ENCODE assay signal across 8 cellular contexts in genomic region chr16:1102921-1103648, GRCh38. TPM values are rescaled to one million over a fixed set of nuclear protein-coding genes. Genes with fewer than 3 reads are reported as not detected.
A peak's percentile ranks its signal among the peaks of the same experiment; 100 is the strongest.
DNase-seq lines count a peak whose midpoint lies in the region; ATAC-seq and TF ChIP-seq lines count a peak whose summit lies in the region.

No MANE protein-coding gene starts in this region.

- peak overlapping the region; percentile 80 for H2AFZ ChIP-seq in neuronal stem cell (ENCODE audit: low read length)

- peak; percentile 93 for DNase-seq in GM13976 (ENCODE audit: low spot score)
- peak; percentile 70 for DNase-seq in NCI-H69 (lab: John Stamatoyannopoulos, UW)
- peak; percentile 72 for DNase-seq in activated T-cell treated with anti-CD3 and anti-CD28 coated beads for 48 hours (ENCODE audit: low read depth)
- DNase-seq in fibroblast of pulmonary artery (ENCODE audit: low read depth) = peak; percentile 16
- peak; percentile 67 for DNase-seq in neuronal stem cell (ENCODE audit: low spot score)
- DNase-seq in testis = peak; percentile 79

- no peaks in the 10 kb centered on the region for H3K36me3 ChIP-seq in neuronal stem cell (replicated peaks in 1 of 2; ENCODE audit: control insufficient read depth in 2 of 2, insufficient read depth in 2 of 2, low read length in 2 of 2)
- H3K36me3 ChIP-seq in testis (ENCODE audit: low read depth, missing control alignments) = no peaks in the 10 kb centered on the region

- peak overlapping the region; percentile 17 for H4K8ac ChIP-seq in neuronal stem cell (ENCODE audit: low read depth, low read length)

- H3K27ac ChIP-seq in neuronal stem cell (replicated peaks; ENCODE audit: low read length) (no peak overlapping the region), testis (no peak overlapping the region)

- peak overlapping the region; percentile 89 for H2BK15ac ChIP-seq in neuronal stem cell (ENCODE audit: low read length)

- H4K91ac ChIP-seq in neuronal stem cell (ENCODE audit: low read depth, low read length, poor library complexity) = no peak overlapping the region

- no peaks in the 10 kb centered on the region for H3K9me3 ChIP-seq in neuronal stem cell (replicated peaks in 1 of 2; ENCODE audit: control insufficient read depth in 2 of 2, insufficient read depth in 1 of 2, low read depth in 1 of 2, low read length in 2 of 2)
- no peaks in the 10 kb centered on the region for H3K9me3 ChIP-seq in testis

- TF ChIP-seq CTCF in GM13976 (IDR thresholded peaks at IDR 0.05; ENCODE audit: borderline replicate concordance, control extremely low read depth, extremely low read depth, insufficient read depth, missing control alignments) = peak; percentile 94
- peak; percentile 14 for TF ChIP-seq CTCF in fibroblast of pulmonary artery (IDR thresholded peaks at IDR 0.05; ENCODE audit: low read length, missing control alignments)
- peak; percentile 63 to 85 (median 84) for TF ChIP-seq CTCF in testis (IDR thresholded peaks at IDR 0.05)

- H3K4me2 ChIP-seq in neuronal stem cell (ENCODE audit: insufficient read depth, low read length, poor library complexity, severe bottlenecking) = peak overlapping the region; percentile 93

- H3K4ac ChIP-seq in neuronal stem cell (ENCODE audit: low read length) = peak overlapping the region; percentile 53

- peaks cover 16 to 18% of the 10 kb centered on the region in 2 donors for H3K4me1 ChIP-seq in neuronal stem cell (ENCODE audit: control insufficient read depth in 2 of 2, insufficient read depth in 1 of 2, low read depth in 1 of 2, low read length in 2 of 2)
- peaks cover 9% of the 10 kb centered on the region for H3K4me1 ChIP-seq in testis

- peak overlapping the region; percentile 37 for H3K23ac ChIP-seq in neuronal stem cell (ENCODE audit: low read depth, low read length, poor library complexity)

- peak overlapping the region; percentile 99 for H2BK12ac ChIP-seq in neuronal stem cell (ENCODE audit: low read length)

- peaks cover 0 to 58% (median 2%) of the 10 kb centered on the region in 3 experiments for H3K27me3 ChIP-seq in neuronal stem cell (ENCODE audit: control insufficient read depth in 3 of 3, insufficient read depth in 3 of 3, low read depth in 1 of 3, low read length in 3 of 3)
- no peaks in the 10 kb centered on the region for H3K27me3 ChIP-seq in testis

- H3K18ac ChIP-seq in neuronal stem cell (ENCODE audit: low read length) = peak overlapping the region; percentile 95

- in situ Hi-C loops in GM13976 (cut with MboI; ENCODE audit: low sequenced_read_pairs, unreplicated experiment) = no loop called here

- intact Hi-C loops in testis (cut with DNase I; ENCODE audit: low total_unique reads) = no loop called here

- no CpG with 5 or more reads among the region's 61 CpGs for WGBS in neuronal stem cell (ENCODE audit: extremely low coverage in 2 of 2, insufficient read length in 2 of 2, insufficient replicate concordance in 1 of 2), 2 donors
- 0 to 7% methylated on average over 2 to 23 of the region's 61 CpGs for WGBS in testis, 2 donors

- peak overlapping the region; percentile 56 for H3K14ac ChIP-seq in neuronal stem cell (ENCODE audit: low read length)

- H3K4me3 ChIP-seq in fibroblast of pulmonary artery (replicated peaks; ENCODE audit: low read depth, low read length) = no peak overlapping the region
- peak overlapping the region in 1 of 2 donors; percentile 79 for H3K4me3 ChIP-seq in neuronal stem cell (ENCODE audit: low read length in 2 of 2)
- H3K4me3 ChIP-seq in testis = peak overlapping the region; percentile 21 to 27

- no peak for TF ChIP-seq POLR2A in testis (IDR thresholded peaks at IDR 0.05)

- H3K79me1 ChIP-seq in neuronal stem cell (ENCODE audit: low read depth, low read length) = no peaks in the 10 kb centered on the region

- H2BK120ac ChIP-seq in neuronal stem cell (ENCODE audit: low read depth, low read length) = no peak overlapping the region

- ATAC-seq in HG02885 (IDR thresholded peaks at IDR 0.05; ENCODE audit: poor library complexity, unreplicated experiment) (no peak), HG02610 (IDR thresholded peaks at IDR 0.05; ENCODE audit: unreplicated experiment) (no peak)

- peak overlapping the region; percentile 91 for H2AK5ac ChIP-seq in neuronal stem cell (ENCODE audit: low read depth, low read length)

- peak overlapping the region; percentile 64 for H3K9ac ChIP-seq in neuronal stem cell (ENCODE audit: low read depth, low read length, poor library complexity)

- peak overlapping the region; percentile 82 for H2BK5ac ChIP-seq in neuronal stem cell (ENCODE audit: low read length)

RNA-seq across cellular contexts. Expression of gene C1QTNF8, which starts 7.0 kb away (rescaled TPM):
- not detected for polyA plus RNA-seq in neuronal stem cell (2013, experiment 1 of 2)
- polyA plus RNA-seq in neuronal stem cell (2013, experiment 2 of 2) = not detected
- total RNA-seq in testis = 1 to 10 TPM; 1.3 to 2.7 TPM
- polyA plus RNA-seq in testis (ENCODE audit: insufficient read depth, low read depth, low replicate concordance) = not detected

RNA-seq across cellular contexts. Expression of gene SSTR5, which starts 30.5 kb away (rescaled TPM):
- polyA plus RNA-seq in neuronal stem cell (2013, experiment 1 of 2) = not detected
- not detected for polyA plus RNA-seq in neuronal stem cell (2013, experiment 2 of 2)
- under 1 TPM in 1 of 2 donors, not detected in 1; 0.31 TPM for total RNA-seq in testis
- not detected for polyA plus RNA-seq in testis (ENCODE audit: insufficient read depth, low read depth, low replicate concordance)

RNA-seq across cellular contexts. Expression of gene CACNA1H, which starts 49.8 kb away (rescaled TPM):
- 21.5 TPM for polyA plus RNA-seq in neuronal stem cell (2013, experiment 1 of 2)
- 21.7 TPM for polyA plus RNA-seq in neuronal stem cell (2013, experiment 2 of 2)
- total RNA-seq in testis = 10 to 100 TPM; 55.9 to 69.0 TPM
- polyA plus RNA-seq in testis (ENCODE audit: insufficient read depth, low read depth, low replicate concordance) = 41.1 TPM

Comparison
In these comparisons a context has a peak if more than half of its experiments do, and no peak if none do; other contexts are left out.
1. DNase-seq: peak in every context shown above with its lines; median percentile 93 in GM13976; 79 in testis; 72 in activated T-cell treated with anti-CD3 and anti-CD28 coated beads for 48 hours; 70 in NCI-H69; 67 in neuronal stem cell; 16 in fibroblast of pulmonary artery.
2. CTCF ChIP-seq: peak in every context shown above with its lines; median percentile 94 in GM13976; 84 in testis; 14 in fibroblast of pulmonary artery.